ENCODE assay signal across 1 cellular context in genomic region chr12:94940771-94941170, GRCh38.
TF ChIP-seq lines count a peak whose summit lies in the region.

No MANE protein-coding gene starts in this region.

TF ChIP-seq in endothelial cell of umbilical vein, 7 proteins besides CTCF, POLR2A, EP300 and RAD21 (continued from another document):
- no peak for TF ChIP-seq GATA2 (IDR thresholded peaks at IDR 0.05; ENCODE audit: insufficient read depth, insufficient read length, low read depth, low read length)
TF ChIP-seq in endothelial cell of umbilical vein: peak in this region for 0.
